Comparison of ENCODE assay signal across 8 cellular contexts in genomic region chr1:201025571-201026002, GRCh38. TPM values are rescaled to one million over a fixed set of nuclear protein-coding genes. Genes with fewer than 3 reads are reported as not detected.
A peak's percentile ranks its signal among the peaks of the same experiment; 100 is the strongest.
DNase-seq lines count a peak whose midpoint lies in the region; ATAC-seq, FAIRE-seq and TF ChIP-seq lines count a peak whose summit lies in the region.

No MANE protein-coding gene starts in this region.

- TF ChIP-seq CTCF in astrocyte (IDR thresholded peaks at IDR 0.05; ENCODE audit: insufficient read depth, low read depth, low read length) (peak; percentile 28), progenitor cell of endocrine pancreas (IDR thresholded peaks at IDR 0.05; ENCODE audit: unreplicated experiment) (peak; percentile 44)

- H3K27ac ChIP-seq in astrocyte (ENCODE audit: low read depth, low read length) = no peak overlapping the region

- H3K4me3 ChIP-seq in astrocyte (ENCODE audit: insufficient read depth, low read depth, low read length) = no peak overlapping the region

- DNase-seq in activated T-cell treated with anti-CD3 and anti-CD28 coated beads, Interleukin-2, amount 50 U/mL, for 24 hours = no peak
- no peak for DNase-seq in activated T-cell treated with anti-CD3 and anti-CD28 coated beads for 4 hours
- peak; percentile 68 for DNase-seq in HuH-7 (ENCODE audit: low spot score)
- DNase-seq in astrocyte (ENCODE audit: low read depth) = peak; percentile 40
- no peak for DNase-seq in progenitor cell of endocrine pancreas (ENCODE audit: low spot score, unreplicated experiment)
- no peak for DNase-seq in NCI-H1436 treated with DMSO at 0.1 percent for 48 hours (lab: John Stamatoyannopoulos, UW)
- no peak for DNase-seq in DMS153 treated with DMSO at 0.1 percent for 48 hours (lab: John Stamatoyannopoulos, UW; ENCODE audit: unreplicated experiment)

- no peaks in the 10 kb centered on the region for H3K79me2 ChIP-seq in astrocyte (ENCODE audit: insufficient read depth, low read length)

- no peaks in the 10 kb centered on the region for H3K27me3 Mint-ChIP-seq in activated T-cell treated with anti-CD3 and anti-CD28 coated beads, Interleukin-2, amount 50 U/mL, for 24 hours
- H3K27me3 Mint-ChIP-seq in astrocyte (ENCODE audit: low read depth, unreplicated experiment) (peaks cover 14% of the 10 kb centered on the region), progenitor cell of endocrine pancreas (peaks cover 21% of the 10 kb centered on the region)

- H3K4me1 Mint-ChIP-seq in activated T-cell treated with anti-CD3 and anti-CD28 coated beads, Interleukin-2, amount 50 U/mL, for 24 hours (ENCODE audit: low read depth) = peaks cover 66% of the 10 kb centered on the region
- peaks cover 24% of the 10 kb centered on the region for H3K4me1 Mint-ChIP-seq in astrocyte (ENCODE audit: low read depth, unreplicated experiment)
- peaks cover 17% of the 10 kb centered on the region for H3K4me1 Mint-ChIP-seq in progenitor cell of endocrine pancreas (ENCODE audit: low read depth)

- H3K27me3 ChIP-seq in astrocyte (ENCODE audit: insufficient read depth, low read length) = no peaks in the 10 kb centered on the region

- no peak overlapping the region for H3K4me3 Mint-ChIP-seq in activated T-cell treated with anti-CD3 and anti-CD28 coated beads, Interleukin-2, amount 50 U/mL, for 24 hours
- H3K4me3 Mint-ChIP-seq in astrocyte (ENCODE audit: unreplicated experiment) (no peak overlapping the region), progenitor cell of endocrine pancreas (ENCODE audit: low read depth) (no peak overlapping the region)

- no peak for ATAC-seq in HG03565 (IDR thresholded peaks at IDR 0.05; ENCODE audit: unreplicated experiment)

- no peaks in the 10 kb centered on the region for H4K20me1 ChIP-seq in astrocyte (ENCODE audit: insufficient read depth, low read length)

- no peaks in the 10 kb centered on the region for H3K9me3 Mint-ChIP-seq in activated T-cell treated with anti-CD3 and anti-CD28 coated beads, Interleukin-2, amount 50 U/mL, for 24 hours
- H3K9me3 Mint-ChIP-seq in astrocyte (ENCODE audit: unreplicated experiment) = peaks cover 2% of the 10 kb centered on the region
- H3K9me3 Mint-ChIP-seq in progenitor cell of endocrine pancreas (ENCODE audit: low read depth) = no peaks in the 10 kb centered on the region

- H3K36me3 ChIP-seq in astrocyte (ENCODE audit: insufficient read depth, low read length) = no peaks in the 10 kb centered on the region

- H3K36me3 Mint-ChIP-seq in activated T-cell treated with anti-CD3 and anti-CD28 coated beads, Interleukin-2, amount 50 U/mL, for 24 hours (ENCODE audit: low read depth) = peaks cover 12% of the 10 kb centered on the region
- H3K36me3 Mint-ChIP-seq in astrocyte (ENCODE audit: low read depth, unreplicated experiment) (no peaks in the 10 kb centered on the region), progenitor cell of endocrine pancreas (ENCODE audit: insufficient read depth) (no peaks in the 10 kb centered on the region)

- H3K4me2 ChIP-seq in astrocyte (ENCODE audit: low read length) = peak overlapping the region; percentile 27

- no peak for FAIRE-seq in astrocyte (lab: Jason Lieb, UNC)

- no peaks in the 10 kb centered on the region for H3K9me3 ChIP-seq in astrocyte (ENCODE audit: insufficient read depth, low read depth, low read length)

- H2AFZ ChIP-seq in astrocyte (ENCODE audit: low read depth, low read length) = no peak overlapping the region

- peaks cover 18% of the 10 kb centered on the region for H3K4me1 ChIP-seq in astrocyte (ENCODE audit: insufficient read depth, low read length)

- H3K27ac Mint-ChIP-seq in activated T-cell treated with anti-CD3 and anti-CD28 coated beads, Interleukin-2, amount 50 U/mL, for 24 hours = peak overlapping the region; percentile 46
- H3K27ac Mint-ChIP-seq in astrocyte (ENCODE audit: unreplicated experiment) (peak overlapping the region; percentile 47), progenitor cell of endocrine pancreas (no peak overlapping the region)

- H3K9ac ChIP-seq in astrocyte (ENCODE audit: low read length) = no peak overlapping the region

RNA-seq across cellular contexts. Expression of gene KIF21B, which starts 2.1 kb away (rescaled TPM):
- 4.7 and 5.6 TPM in 2 replicates for total RNA-seq in astrocyte
- 10.1 and 11.4 TPM in 2 replicates for total RNA-seq in progenitor cell of endocrine pancreas

Comparison
In these comparisons a context has a peak if more than half of its experiments do, and no peak if none do; other contexts are left out.
1. DNase-seq: peak in HuH-7 (single experiment) and astrocyte (single experiment); none in activated T-cell treated with anti-CD3 and anti-CD28 coated beads, Interleukin-2, amount 50 U/mL, for 24 hours (single experiment), activated T-cell treated with anti-CD3 and anti-CD28 coated beads for 4 hours (single experiment), progenitor cell of endocrine pancreas (single experiment), NCI-H1436 treated with DMSO at 0.1 percent for 48 hours (single experiment) and DMS153 treated with DMSO at 0.1 percent for 48 hours (single experiment).